14 cellular contexts compared by ENCODE assay signal in the genomic region with DNA sequence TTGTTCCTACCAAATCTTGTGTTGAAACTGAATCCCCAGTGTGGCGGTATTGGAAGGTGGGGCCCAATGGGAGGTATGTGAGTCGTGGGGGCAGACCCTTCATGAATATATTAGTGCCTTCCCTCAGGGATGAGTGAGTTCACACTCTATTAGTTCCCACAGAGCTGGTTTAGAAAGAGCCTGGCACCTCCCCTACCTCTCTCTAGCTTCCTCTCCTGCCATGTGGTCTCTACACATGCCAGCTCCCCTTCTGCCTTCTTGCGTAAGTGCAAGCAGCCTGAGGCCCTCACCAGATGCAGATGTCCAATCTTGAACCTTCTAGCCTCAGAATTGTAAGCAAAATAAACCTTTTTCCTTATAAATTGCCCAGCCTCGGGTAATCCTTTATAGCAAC.
DNase-seq lines count a peak whose midpoint lies in the region; ATAC-seq and TF ChIP-seq lines count a peak whose summit lies in the region.
"Had no signal": no experiment of that assay in that cellular context is flagged by ENCODE, and none has a peak within 500 bp of the region (broad histone marks: within the 10 kb centered on the region; RNA-seq: fewer than 3 reads in every experiment).

No MANE protein-coding gene starts in this region.

- peak overlapping the region in 1 of 8 donors; percentile 81 for H3K27ac Mint-ChIP-seq in CD8-positive, alpha-beta memory T cell

- no peak for TF ChIP-seq CTCF in omental fat pad (IDR thresholded peaks at IDR 0.05)

- H3K4me3 ChIP-seq in CD8-positive, alpha-beta memory T cell (ENCODE audit: low read length): no peak overlapping the region
- H3K4me3 ChIP-seq: K562 had no signal

- no peaks in the 10 kb centered on the region for H3K4me1 ChIP-seq in CD8-positive, alpha-beta memory T cell (ENCODE audit: insufficient read depth, low read length)

- H3K27me3 ChIP-seq in CD8-positive, alpha-beta memory T cell (ENCODE audit: insufficient read depth, low read length, poor library complexity, severe bottlenecking): no peaks in the 10 kb centered on the region

- no peaks in the 10 kb centered on the region for H3K36me3 Mint-ChIP-seq in CD8-positive, alpha-beta memory T cell

- no peaks in the 10 kb centered on the region for H3K9me3 Mint-ChIP-seq in CD8-positive, alpha-beta memory T cell

- CTCF ChIA-PET in CD8-positive, alpha-beta memory T cell (lab: Charles Lee): no interaction called here

- H3K9me3 ChIP-seq in CD8-positive, alpha-beta memory T cell (ENCODE audit: low read length): no peaks in the 10 kb centered on the region

- in situ Hi-C loops in G401 (cut with HindIII; ENCODE audit: low sequenced_read_pairs): no loop called here

- no peaks in the 10 kb centered on the region for H3K36me3 ChIP-seq in CD8-positive, alpha-beta memory T cell (ENCODE audit: insufficient read depth, low read length)

- H3K27ac ChIP-seq in epithelial cell of prostate: peak overlapping the region; percentile 49
- H3K27ac ChIP-seq in CD8-positive, alpha-beta memory T cell (ENCODE audit: low read depth, low read length): no peak overlapping the region

- no peaks in the 10 kb centered on the region for H3K27me3 Mint-ChIP-seq in CD8-positive, alpha-beta memory T cell

- H3K4me1 Mint-ChIP-seq in CD8-positive, alpha-beta memory T cell: peaks cover 0 to 5% (median 0%) of the 10 kb centered on the region in 3 donors

- peak; percentile 68 for ATAC-seq in omental fat pad (ENCODE audit: low FRiP score)
- no peak for ATAC-seq in HG03342 (IDR thresholded peaks at IDR 0.05; ENCODE audit: unreplicated experiment)
- no peak for ATAC-seq in HG02884 (IDR thresholded peaks at IDR 0.05; ENCODE audit: unreplicated experiment)
- ATAC-seq: K562 had no signal

- H3K4me3 Mint-ChIP-seq in CD8-positive, alpha-beta memory T cell: no peak overlapping the region

- DNase-seq in G401 (ENCODE audit: low spot score): peak; percentile 21
- peak; percentile 78 for DNase-seq in NOMO-1 treated with dmso at 0.1 percent for 144 hours (lab: John Stamatoyannopoulos, UW; ENCODE audit: unreplicated experiment)
- peak; percentile 33 for DNase-seq in epithelial cell of prostate (ENCODE audit: low read depth, low spot score)
- DNase-seq in omental fat pad (ENCODE audit: low spot score): no peak
- no peak for DNase-seq in activated CD8-positive, alpha-beta memory T cell treated with anti-CD3 and anti-CD28 coated beads, Interleukin-2, amount 50 U/mL, for 48 hours
- no peak for DNase-seq in CD8-positive, alpha-beta memory T cell
- DNase-seq: activated T-cell treated with anti-CD3 and anti-CD28 coated beads, Interleukin-2, amount 50 U/mL, for 1 hour; central memory CD4-positive, alpha-beta T cell; COR-L47; NCI-H526 treated with DMSO at 0.1 percent for 48 hours; T-helper 9 cell had no signal

- POLR2A ChIA-PET in CD8-positive, alpha-beta memory T cell (lab: Charles Lee): no interaction called here

Comparison
In these comparisons a context has a peak if more than half of its experiments do, and no peak if none do; other contexts are left out.
1. DNase-seq: peak in G401 (single experiment), NOMO-1 treated with dmso at 0.1 percent for 144 hours (single experiment) and epithelial cell of prostate (single experiment); none in omental fat pad (single experiment), activated CD8-positive, alpha-beta memory T cell treated with anti-CD3 and anti-CD28 coated beads, Interleukin-2, amount 50 U/mL, for 48 hours (single experiment) and CD8-positive, alpha-beta memory T cell (0 of 5).